ENCODE assay signal across 19 cellular contexts in the genomic region with DNA sequence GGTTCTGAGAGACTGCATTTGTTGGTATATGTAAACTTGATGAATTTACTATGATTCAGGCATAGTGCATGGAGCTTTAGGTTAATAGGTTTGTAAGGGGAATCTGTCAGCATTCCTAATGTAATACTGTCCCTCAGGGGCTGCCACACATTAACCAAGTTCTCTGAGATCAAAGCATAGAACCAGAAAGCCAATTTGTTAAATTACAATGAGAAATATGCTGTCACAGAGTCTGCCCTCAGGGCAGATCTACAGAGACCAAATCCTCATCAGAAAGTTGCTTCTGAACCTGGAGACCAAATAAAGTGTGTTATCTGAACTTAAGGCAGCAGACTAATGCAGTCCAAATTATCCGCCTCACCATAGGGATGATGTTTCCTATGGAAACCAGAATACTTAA.
"Had no signal": no experiment of that assay in that cellular context is flagged by ENCODE, and none has a peak within 500 bp of the region (broad histone marks: within the 10 kb centered on the region; RNA-seq: fewer than 3 reads in every experiment).

No MANE protein-coding gene starts in this region.

- H3K4me1 Mint-ChIP-seq: naive thymus-derived CD4-positive, alpha-beta T cell; neural crest cell had no signal

- H3K27ac Mint-ChIP-seq: naive thymus-derived CD4-positive, alpha-beta T cell had no signal

- H3K36me3 ChIP-seq: heart left ventricle, upper lobe of left lung, vagina had no signal

- H3K27me3 Mint-ChIP-seq: naive thymus-derived CD4-positive, alpha-beta T cell had no signal

- H3K27me3 ChIP-seq: heart left ventricle, upper lobe of left lung, vagina had no signal

- H3K36me3 Mint-ChIP-seq: naive thymus-derived CD4-positive, alpha-beta T cell had no signal

- FAIRE-seq: endometrium, frontal cortex, islet of Langerhans, small intestine had no signal

- H3K9me3 ChIP-seq: upper lobe of left lung, vagina had no signal

- H3K4me3 Mint-ChIP-seq: naive thymus-derived CD4-positive, alpha-beta T cell; neural crest cell had no signal

- H3K4me1 ChIP-seq: heart left ventricle, upper lobe of left lung, vagina had no signal

- ATAC-seq: esophagus mucosa; heart left ventricle; left cardiac atrium; left ventricle myocardium superior; naive thymus-derived CD4-positive, alpha-beta T cell; right cardiac atrium had no signal

- H3K4me3 ChIP-seq: heart left ventricle, lung, upper lobe of left lung, vagina had no signal

- DNase-seq: effector memory CD4-positive, alpha-beta T cell; heart left ventricle; hippocampal formation; left cardiac atrium; left ventricle myocardium superior; mesenchymal stem cell; naive thymus-derived CD4-positive, alpha-beta T cell; right cardiac atrium; small intestine; stimulated activated CD4-positive, alpha-beta T cell treated with anti-CD3 and anti-CD28 coated beads, Interleukin-12 subunit alpha, Interleukin-12 subunit beta, amount 100 ng/mL, for 4 hours; stimulated activated naive CD4-positive, alpha-beta T cell; upper lobe of left lung had no signal

- H3K9me3 Mint-ChIP-seq: neural crest cell had no signal

- H3K27ac ChIP-seq: heart left ventricle, upper lobe of left lung, vagina had no signal
